ENCODE assay signal across 15 cellular contexts in genomic region chr2:189933041-189933440, GRCh38.
DNase-seq lines count a peak whose midpoint lies in the region; ATAC-seq lines count a peak whose summit lies in the region.
"Had no signal": no experiment of that assay in that cellular context is flagged by ENCODE, and none has a peak within 500 bp of the region (broad histone marks: within the 10 kb centered on the region; RNA-seq: fewer than 3 reads in every experiment).

No MANE protein-coding gene starts in this region.

- H2AFZ ChIP-seq in mesenchymal stem cell (ENCODE audit: low read depth, low read length) = no peak overlapping the region
- H2AFZ ChIP-seq: PC-9 had no signal

- H3K27me3 ChIP-seq in mesenchymal stem cell (ENCODE audit: control insufficient read depth in 1 of 2, insufficient read depth in 1 of 2, low read length in 2 of 2) = no peaks in the 10 kb centered on the region
- H3K27me3 ChIP-seq: heart left ventricle had no signal

- H3K23ac ChIP-seq in mesenchymal stem cell (ENCODE audit: low read length in 2 of 2) = no peak overlapping the region

- no peak overlapping the region for H3K4ac ChIP-seq in mesenchymal stem cell (ENCODE audit: low read depth in 1 of 2, low read length in 2 of 2)

- peak overlapping the region; percentile 72 for H3K27ac ChIP-seq in mesenchymal stem cell (ENCODE audit: low read length, poor library complexity, severe bottlenecking)
- H3K27ac ChIP-seq: heart left ventricle had no signal

- no peak overlapping the region for H2BK15ac ChIP-seq in mesenchymal stem cell (ENCODE audit: low read depth, poor library complexity, severe bottlenecking)

- H2BK120ac ChIP-seq in mesenchymal stem cell (ENCODE audit: low read depth, low read length) = no peak overlapping the region

- WGBS in mesenchymal stem cell = no CpG with 5 or more reads among the region's 1 CpG

- H3K9ac ChIP-seq in mesenchymal stem cell (ENCODE audit: low read length) = no peak overlapping the region

- H4K91ac ChIP-seq in mesenchymal stem cell (ENCODE audit: low read length) = no peak overlapping the region

- H3K79me1 ChIP-seq in mesenchymal stem cell (replicated peaks; ENCODE audit: low read length, poor library complexity, severe bottlenecking) = no peaks in the 10 kb centered on the region

- H3K9me3 ChIP-seq in mesenchymal stem cell (ENCODE audit: control insufficient read depth, low read length) = peaks cover 3% of the 10 kb centered on the region
- H3K9me3 ChIP-seq: heart left ventricle had no signal

- H3K18ac ChIP-seq in mesenchymal stem cell (ENCODE audit: low read depth in 1 of 2, low read length in 2 of 2) = no peak overlapping the region

- no peaks in the 10 kb centered on the region for H3K36me3 ChIP-seq in mesenchymal stem cell (ENCODE audit: control insufficient read depth in 1 of 2, insufficient read depth in 2 of 2, low read depth in 1 of 2, low read length in 2 of 2)
- H3K36me3 ChIP-seq: heart left ventricle had no signal

- H2BK5ac ChIP-seq in mesenchymal stem cell (ENCODE audit: low read depth, low read length, poor library complexity, severe bottlenecking) = no peak overlapping the region

- no peak overlapping the region for H3K4me3 ChIP-seq in mesenchymal stem cell (ENCODE audit: insufficient read depth in 1 of 2, low read depth in 1 of 2, low read length in 2 of 2)
- H3K4me3 ChIP-seq: heart left ventricle, PC-9 had no signal

- H3K14ac ChIP-seq in mesenchymal stem cell (ENCODE audit: low read length in 2 of 2) = no peak overlapping the region

- H2AK5ac ChIP-seq in mesenchymal stem cell (ENCODE audit: low read length, severe bottlenecking) = no peak overlapping the region

- no peak overlapping the region for H3K4me2 ChIP-seq in mesenchymal stem cell (ENCODE audit: low read length, poor library complexity, severe bottlenecking)
- H3K4me2 ChIP-seq: PC-9 had no signal

- ATAC-seq in GM18909 (IDR thresholded peaks at IDR 0.05; ENCODE audit: poor library complexity, unreplicated experiment) = peak; percentile 94
- peak; percentile 98 for ATAC-seq in GM21786 (IDR thresholded peaks at IDR 0.05; ENCODE audit: unreplicated experiment)
- peak; percentile 99 for ATAC-seq in HG03280 (IDR thresholded peaks at IDR 0.05; ENCODE audit: unreplicated experiment)
- ATAC-seq: heart left ventricle had no signal

- DNase-seq in mesenchymal stem cell (no peak), posterior vena cava (ENCODE audit: low spot score) (no peak), middle frontal gyrus (ENCODE audit: extremely low spot score, low spot score) (no peak), Kasumi-1 (lab: John Stamatoyannopoulos, UW) (no peak)
- DNase-seq in activated CD4-positive, alpha-beta T cell treated with anti-CD3 and anti-CD28 coated beads, Interleukin-2, amount 50 U/mL, for 48 hours = no peak
- DNase-seq: activated CD4-positive, alpha-beta T cell treated with anti-CD3 and anti-CD28 coated beads for 1 hour; activated naive CD4-positive, alpha-beta T cell treated with anti-CD3 and anti-CD28 coated beads, Interleukin-2, amount 10 ng/mL, durations not matched to agents 7 days and 5 days; DMS53; heart left ventricle; NCI-H1105 treated with DMSO at 0.1 percent for 48 hours; PC-9; small intestine had no signal

- H2BK12ac ChIP-seq in mesenchymal stem cell (ENCODE audit: low read length in 2 of 2) = no peak overlapping the region

- intact Hi-C loops in posterior vena cava (cut with DNase I) = no loop called here

- H4K8ac ChIP-seq in mesenchymal stem cell (ENCODE audit: low read length) = no peak overlapping the region

- H3K4me1 ChIP-seq in mesenchymal stem cell (ENCODE audit: control insufficient read depth, insufficient read depth, low read depth, low read length) = peaks cover 2% of the 10 kb centered on the region
- H3K4me1 ChIP-seq: heart left ventricle had no signal
